In the genomic region with DNA sequence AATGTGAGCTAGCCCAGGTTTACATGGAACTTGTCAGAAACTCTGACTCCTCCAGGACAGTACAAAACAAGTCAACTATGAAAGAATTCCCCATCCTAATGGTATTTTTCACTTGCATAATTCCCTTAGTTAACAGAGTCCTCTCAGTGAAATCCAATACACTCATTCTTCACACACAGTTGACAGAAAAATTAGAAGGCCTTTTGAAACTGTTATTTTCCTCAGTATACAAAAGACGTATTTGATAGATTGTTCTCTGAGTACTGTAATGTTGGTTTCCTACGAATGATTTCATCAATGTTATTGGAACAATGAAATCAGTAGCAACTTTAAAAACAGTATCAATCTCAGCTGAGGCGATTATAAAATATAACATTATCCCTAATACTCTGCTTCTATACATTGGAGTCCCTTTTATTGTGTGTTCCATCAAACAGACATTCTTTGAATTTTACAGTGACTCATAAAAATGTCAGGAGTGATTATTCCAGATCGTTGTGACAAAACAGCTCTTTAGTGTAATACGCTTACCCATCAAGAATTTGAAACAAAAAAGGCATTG, we compare ENCODE assay signal across 17 cellular contexts.
DNase-seq lines count a peak whose midpoint lies in the region; ATAC-seq and FAIRE-seq lines count a peak whose summit lies in the region.
"Had no signal": no experiment of that assay in that cellular context is flagged by ENCODE, and none has a peak within 500 bp of the region (broad histone marks: within the 10 kb centered on the region; RNA-seq: fewer than 3 reads in every experiment).

No MANE protein-coding gene starts in this region.

- peak overlapping the region; percentile 16 for H3K27ac ChIP-seq in SJCRH30
- H3K27ac ChIP-seq: brain microvascular endothelial cell, esophagus squamous epithelium, tibial artery had no signal

- H3K4me3 ChIP-seq in SJCRH30 = no peak overlapping the region
- H3K4me3 ChIP-seq: esophagus squamous epithelium, tibial artery had no signal

- H3K36me3 ChIP-seq in SJCRH30 = no peaks in the 10 kb centered on the region
- H3K36me3 ChIP-seq: brain microvascular endothelial cell, esophagus squamous epithelium, tibial artery had no signal

- peak; percentile 26 for FAIRE-seq in endometrium (lab: Jason Lieb, UNC)

- H3K4me1 ChIP-seq in SJCRH30 = peaks cover 28% of the 10 kb centered on the region
- H3K4me1 ChIP-seq: esophagus squamous epithelium, tibial artery had no signal

- DNase-seq in COLO829 (ENCODE audit: low spot score) (peak; percentile 32), SJCRH30 (no peak), pons (ENCODE audit: low spot score) (peak; percentile 83), AG20443 (ENCODE audit: low spot score) (no peak), HPDE6-E6E7 (ENCODE audit: extremely low spot score) (no peak), posterior cingulate gyrus (no peak)
- DNase-seq: activated CD4-positive, alpha-beta T cell treated with anti-CD3 and anti-CD28 coated beads, Interleukin-2, amount 50 U/mL, for 4 hours; activated naive CD4-positive, alpha-beta T cell treated with anti-CD3 and anti-CD28 coated beads, Interleukin-2, amount 50 U/mL, for 16 hours; brain microvascular endothelial cell; DMS53; esophagus squamous epithelium; head of caudate nucleus; NCI-H187 treated with DMSO at 0.1 percent for 48 hours; tibial artery had no signal

- H3K9me3 ChIP-seq in SJCRH30 (replicated peaks) = no peaks in the 10 kb centered on the region
- H3K9me3 ChIP-seq: esophagus squamous epithelium, tibial artery had no signal

- no peak for ATAC-seq in HG02763 (IDR thresholded peaks at IDR 0.05; ENCODE audit: unreplicated experiment)
- ATAC-seq: natural killer cell treated with Interleukin-12 subunit alpha and Interleukin-12 subunit beta and Interleukin-15 and Interleukin-18, amount 100 ng/mL, for 72 hours had no signal

- no peaks in the 10 kb centered on the region for H3K27me3 ChIP-seq in SJCRH30
- H3K27me3 ChIP-seq: brain microvascular endothelial cell, esophagus squamous epithelium, tibial artery had no signal

- intact Hi-C loops in posterior cingulate gyrus (cut with DNase I) = no loop called here

Comparison
In these comparisons a context has a peak if more than half of its experiments do, and no peak if none do; other contexts are left out.
1. DNase-seq: peak in COLO829 (single experiment) and pons (single experiment); none in SJCRH30 (0 of 2), AG20443 (single experiment), HPDE6-E6E7 (single experiment) and posterior cingulate gyrus (0 of 10).